8 cellular contexts compared by ENCODE assay signal in the genomic region with DNA sequence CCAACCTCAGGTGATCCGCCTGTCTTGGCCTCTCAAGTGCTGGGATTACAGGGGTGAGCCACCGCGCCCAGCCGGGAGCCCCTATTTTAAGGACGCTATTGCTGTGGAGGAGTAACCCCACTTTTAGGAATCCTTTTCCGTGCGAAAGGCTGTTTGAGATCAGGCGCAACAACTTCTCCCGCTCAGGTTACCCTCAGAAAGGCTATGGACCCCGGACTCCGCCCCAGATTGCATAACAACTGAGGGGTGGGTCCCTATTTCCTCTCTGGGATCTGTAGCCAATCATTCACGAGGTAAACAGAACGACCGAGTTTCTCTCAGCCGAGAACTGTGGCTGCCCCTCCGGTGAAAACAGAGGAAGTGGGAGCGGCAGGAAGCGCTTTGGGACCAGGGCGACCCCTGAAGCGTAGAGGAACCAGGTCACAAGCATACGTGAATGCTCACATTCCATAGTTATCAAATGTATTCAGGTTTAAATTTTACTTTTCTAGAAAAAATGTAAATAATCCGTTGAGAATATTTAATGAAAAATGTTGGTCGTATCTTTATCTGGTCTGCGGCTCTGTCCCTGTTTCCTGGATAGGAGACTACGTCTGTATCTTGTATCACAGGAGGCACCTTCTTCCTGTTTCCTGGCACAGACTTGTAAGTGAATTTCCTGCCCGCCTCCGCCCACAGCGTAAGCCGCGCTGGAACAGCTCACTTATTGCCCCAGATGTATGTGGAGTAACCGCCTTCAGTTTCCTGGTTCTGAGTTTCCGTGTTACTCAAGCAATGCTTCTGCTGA. TPM values are rescaled to one million over a fixed set of nuclear protein-coding genes. Genes with fewer than 3 reads are reported as not detected.
DNase-seq lines count a peak whose midpoint lies in the region; ATAC-seq lines count a peak whose summit lies in the region.

No MANE protein-coding gene starts in this region.

- no peaks in the 10 kb centered on the region for H3K36me3 ChIP-seq in muscle layer of duodenum (ENCODE audit: control insufficient read depth in 1 of 2, insufficient read depth in 2 of 2, low read length in 2 of 2)

- H3K27me3 ChIP-seq in muscle layer of duodenum (ENCODE audit: low read depth, low read length): no peaks in the 10 kb centered on the region

- H3K9me3 Mint-ChIP-seq in activated T-helper 17 cell treated with anti-CD3 and anti-CD28 coated beads, Interleukin-2, amount 50 U/mL, for 72 hours: peaks cover 4% of the 10 kb centered on the region

- DNase-seq in C1 segment of cervical spinal cord (lab: John Stamatoyannopoulos, UW) (peak in 8 of 14 donors; percentile 18 to 66 (median 42)), RPMI7951 (ENCODE audit: low read depth) (peak; percentile 91), fibroblast of gingiva (ENCODE audit: low read depth) (peak; percentile 97)
- peak; percentile 73 for DNase-seq in stimulated activated CD8-positive, alpha-beta memory T cell treated with anti-CD3 and anti-CD28 coated beads, Interleukin-7, amount 100 ng/mL, for 24 hours (ENCODE audit: low read depth)

- H3K36me3 Mint-ChIP-seq in activated T-helper 17 cell treated with anti-CD3 and anti-CD28 coated beads, Interleukin-2, amount 50 U/mL, for 72 hours (ENCODE audit: low read depth): peaks cover 10% of the 10 kb centered on the region

- ATAC-seq in GM19328 (IDR thresholded peaks at IDR 0.05; ENCODE audit: unreplicated experiment): peak; percentile 60
- peak; percentile 73 for ATAC-seq in HG03520 (IDR thresholded peaks at IDR 0.05; ENCODE audit: unreplicated experiment)
- ATAC-seq in activated T-helper 17 cell treated with anti-CD3 and anti-CD28 coated beads, Interleukin-2, amount 50 U/mL, for 72 hours (replicated peaks): peak; percentile 96

- no peaks in the 10 kb centered on the region for H3K27me3 Mint-ChIP-seq in activated T-helper 17 cell treated with anti-CD3 and anti-CD28 coated beads, Interleukin-2, amount 50 U/mL, for 72 hours

- H3K9me3 ChIP-seq in muscle layer of duodenum (ENCODE audit: control insufficient read depth in 1 of 2, low read length in 2 of 2): no peaks in the 10 kb centered on the region

- peak overlapping the region; percentile 98 for H3K27ac Mint-ChIP-seq in activated T-helper 17 cell treated with anti-CD3 and anti-CD28 coated beads, Interleukin-2, amount 50 U/mL, for 72 hours

- H3K4me1 Mint-ChIP-seq in activated T-helper 17 cell treated with anti-CD3 and anti-CD28 coated beads, Interleukin-2, amount 50 U/mL, for 72 hours: peaks cover 4% of the 10 kb centered on the region

- H3K4me3 ChIP-seq in muscle layer of duodenum (ENCODE audit: low read depth in 1 of 2, low read length in 2 of 2): peak overlapping the region; percentile 62 to 71

- peak overlapping the region; percentile 89 for H3K4me3 Mint-ChIP-seq in activated T-helper 17 cell treated with anti-CD3 and anti-CD28 coated beads, Interleukin-2, amount 50 U/mL, for 72 hours

- H3K27ac ChIP-seq in muscle layer of duodenum (ENCODE audit: low read length): peak overlapping the region; percentile 96

- no peaks in the 10 kb centered on the region for H3K4me1 ChIP-seq in muscle layer of duodenum (ENCODE audit: control insufficient read depth in 1 of 2, insufficient read depth in 2 of 2, low read length in 2 of 2)

RNA-seq across cellular contexts. Expression of a gene that starts 26.9 kb away (rescaled TPM):
- total RNA-seq in RPMI7951 (2014; rRNA removed; shearing (Covaris generic)): 142 and 156 TPM in 2 replicates
- total RNA-seq in activated T-helper 17 cell treated with anti-CD3 and anti-CD28 coated beads, Interleukin-2, amount 50 U/mL, for 72 hours: 100 to 1,000 TPM; 362 to 675 TPM

RNA-seq across cellular contexts. Expression of a gene that starts 40.1 kb away (rescaled TPM):
- 38.6 and 51.9 TPM in 2 replicates for total RNA-seq in RPMI7951 (2014; rRNA removed; shearing (Covaris generic))
- 100 to 1,000 TPM; 102 to 117 TPM for total RNA-seq in activated T-helper 17 cell treated with anti-CD3 and anti-CD28 coated beads, Interleukin-2, amount 50 U/mL, for 72 hours

RNA-seq across cellular contexts. Expression of a gene that starts 40.9 kb away (rescaled TPM):
- total RNA-seq in RPMI7951 (2014; rRNA removed; shearing (Covaris generic)): 6.9 and 9.6 TPM in 2 replicates
- 10 to 100 TPM; 22.1 to 23.1 TPM for total RNA-seq in activated T-helper 17 cell treated with anti-CD3 and anti-CD28 coated beads, Interleukin-2, amount 50 U/mL, for 72 hours

RNA-seq across cellular contexts. Expression of a gene that starts 55.1 kb away (rescaled TPM):
- total RNA-seq in RPMI7951 (2014; rRNA removed; shearing (Covaris generic)): 38.9 and 42.9 TPM in 2 replicates
- 10 to 100 TPM; 65.0 to 98.2 TPM for total RNA-seq in activated T-helper 17 cell treated with anti-CD3 and anti-CD28 coated beads, Interleukin-2, amount 50 U/mL, for 72 hours

Comparison
In these comparisons a context has a peak if more than half of its experiments do, and no peak if none do; other contexts are left out.
1. Peak in every context shown above with its lines: DNase-seq, ATAC-seq, H3K4me3 ChIP-seq and H3K27ac ChIP-seq.
2. DNase-seq: peak in every context shown above with its lines; median percentile 97 in fibroblast of gingiva; 91 in RPMI7951; 73 in stimulated activated CD8-positive, alpha-beta memory T cell treated with anti-CD3 and anti-CD28 coated beads, Interleukin-7, amount 100 ng/mL, for 24 hours; 42 in C1 segment of cervical spinal cord.